ENCODE assay signal across 13 cellular contexts in genomic region chr2:53087282-53087882, GRCh38.
DNase-seq lines count a peak whose midpoint lies in the region; ATAC-seq, FAIRE-seq and TF ChIP-seq lines count a peak whose summit lies in the region.
"Had no signal": no experiment of that assay in that cellular context is flagged by ENCODE, and none has a peak within 500 bp of the region (broad histone marks: within the 10 kb centered on the region; RNA-seq: fewer than 3 reads in every experiment).

No MANE protein-coding gene starts in this region.

- no peaks in the 10 kb centered on the region for H3F3A ChIP-seq in neural progenitor cell (ENCODE audit: low read depth)

- no peaks in the 10 kb centered on the region for H3K36me3 Mint-ChIP-seq in neural progenitor cell
- H3K36me3 Mint-ChIP-seq: activated CD4-positive, alpha-beta memory T cell treated with anti-CD3 and anti-CD28 coated beads for 36 hours had no signal

- H3K36me3 ChIP-seq in ACC112 (ENCODE audit: insufficient read depth, low read length) = no peaks in the 10 kb centered on the region
- no peaks in the 10 kb centered on the region for H3K36me3 ChIP-seq in IMR-90 (ENCODE audit: control insufficient read depth, insufficient read depth, low read length)
- no peaks in the 10 kb centered on the region for H3K36me3 ChIP-seq in bronchial epithelial cell (ENCODE audit: control insufficient read depth, insufficient read depth, low read length)
- no peaks in the 10 kb centered on the region for H3K36me3 ChIP-seq in neural progenitor cell
- H3K36me3 ChIP-seq: cardiac muscle cell had no signal

- H3K4me3 Mint-ChIP-seq in neural progenitor cell = no peak overlapping the region
- H3K4me3 Mint-ChIP-seq: activated CD4-positive, alpha-beta memory T cell treated with anti-CD3 and anti-CD28 coated beads for 36 hours; endodermal cell; neural crest cell had no signal

- H2BK20ac ChIP-seq in IMR-90 (ENCODE audit: low read depth, low read length) = peak overlapping the region; percentile 51; the same call in 1 of the 2 replicates

- peak overlapping the region; percentile 54 for H2BK5ac ChIP-seq in IMR-90 (ENCODE audit: low read depth, low read length, poor library complexity, severe bottlenecking)

- dilution Hi-C loops in IMR-90 (cut with HindIII; ENCODE audit: low sequenced_read_pairs, unreplicated experiment) = no loop called here

- H3K14ac ChIP-seq in IMR-90 (replicated peaks; ENCODE audit: low read depth, low read length) = no peak overlapping the region

- H3K27ac ChIP-seq in ACC112 (ENCODE audit: low read depth, low read length) (peak overlapping the region; percentile 79), IMR-90 (ENCODE audit: insufficient read depth, low read length) (no peak overlapping the region), neural progenitor cell (no peak overlapping the region)
- H3K27ac ChIP-seq: cardiac muscle cell had no signal

- CTCF ChIA-PET in IMR-90 (lab: Yijun Ruan, JAX) = no interaction called here

- no peak overlapping the region for H3K56ac ChIP-seq in IMR-90 (ENCODE audit: extremely low read depth, insufficient read depth, low read length)

- FAIRE-seq in bronchial epithelial cell (lab: Jason Lieb, UNC) (no peak), islet of Langerhans (lab: Jason Lieb, UNC) (peak; percentile 88)

- H3K79me1 ChIP-seq in IMR-90 (ENCODE audit: low read depth in 1 of 2, low read length in 2 of 2) = no peaks in the 10 kb centered on the region

- no peaks in the 10 kb centered on the region for H4K20me1 ChIP-seq in IMR-90 (ENCODE audit: insufficient read depth, low read length)
- no peaks in the 10 kb centered on the region for H4K20me1 ChIP-seq in neural progenitor cell (ENCODE audit: low read depth)

- H3K4ac ChIP-seq in IMR-90 (ENCODE audit: low read depth, low read length) = no peak overlapping the region; the same call in 1 of the 2 replicates

- no peak for TF ChIP-seq POLR2A in IMR-90 (IDR thresholded peaks at IDR 0.05; ENCODE audit: low read depth, low read length)

- BruUV-seq in IMR-90 (replicated peaks; lab: Mats Ljungman, UMichigan) = no TSS peak

- ATAC-seq in IMR-90 (ENCODE audit: low read depth) = peak; percentile 83
- no peak for ATAC-seq in GM19397 (IDR thresholded peaks at IDR 0.05; ENCODE audit: unreplicated experiment)

- H3K27ac Mint-ChIP-seq in neural progenitor cell = no peak overlapping the region
- H3K27ac Mint-ChIP-seq: activated CD4-positive, alpha-beta memory T cell treated with anti-CD3 and anti-CD28 coated beads for 36 hours had no signal

- no peak for TF ChIP-seq RAD21 in IMR-90 (IDR thresholded peaks at IDR 0.05; ENCODE audit: low read length)

- H3K4me3 ChIP-seq in ACC112 (ENCODE audit: low read depth, low read length) (peak overlapping the region; percentile 23; the same call in 1 of the 2 replicates), IMR-90 (ENCODE audit: insufficient read depth, low read depth, low read length) (no peak overlapping the region), bronchial epithelial cell (ENCODE audit: low read depth, low read length) (no peak overlapping the region), neural progenitor cell (no peak overlapping the region)
- H3K4me3 ChIP-seq: cardiac muscle cell had no signal

- H3K27me3 ChIP-seq in ACC112 (ENCODE audit: insufficient read depth, low read length) (no peaks in the 10 kb centered on the region), IMR-90 (ENCODE audit: control insufficient read depth, insufficient read depth, low read length) (no peaks in the 10 kb centered on the region), bronchial epithelial cell (ENCODE audit: control insufficient read depth, insufficient read depth, low read length) (no peaks in the 10 kb centered on the region), neural progenitor cell (no peaks in the 10 kb centered on the region)
- H3K27me3 ChIP-seq: cardiac muscle cell had no signal

- no peak overlapping the region for H3K23ac ChIP-seq in IMR-90 (ENCODE audit: low read depth, low read length)

- H3K9me1 ChIP-seq in IMR-90 (ENCODE audit: insufficient read depth, low read length) = no peaks in the 10 kb centered on the region

- WGBS in IMR-90 (ENCODE audit: extremely low coverage in 2 of 2, insufficient read length in 1 of 2), 2 experiments = no CpG with 5 or more reads among the region's 1 CpG

- peak overlapping the region in 1 of 2 experiments; percentile 60; a peak in 1 of 4 replicates for H4K8ac ChIP-seq in IMR-90 (ENCODE audit: low read depth in 2 of 2, low read length in 2 of 2)

- H2BK120ac ChIP-seq in IMR-90 (ENCODE audit: low read depth, low read length) = peak overlapping the region; percentile 65; the same call in 1 of the 2 replicates

- H3K9me3 ChIP-seq in IMR-90 (ENCODE audit: control insufficient read depth, insufficient read depth, low read length) = no peaks in the 10 kb centered on the region
- no peaks in the 10 kb centered on the region for H3K9me3 ChIP-seq in neural progenitor cell (ENCODE audit: low read depth)

- H3K9ac ChIP-seq in IMR-90 (ENCODE audit: low read depth, low read length) (no peak overlapping the region), neural progenitor cell (no peak overlapping the region)

- H3K79me2 ChIP-seq in ACC112 (ENCODE audit: control insufficient read depth, insufficient read depth, low read length, unreplicated experiment) (no peaks in the 10 kb centered on the region), neural progenitor cell (ENCODE audit: low read depth) (no peaks in the 10 kb centered on the region)

- H3K4me1 Mint-ChIP-seq in neural progenitor cell = no peaks in the 10 kb centered on the region
- H3K4me1 Mint-ChIP-seq: neural crest cell had no signal

- H2AFZ ChIP-seq in ACC112 (ENCODE audit: low read length, unreplicated experiment) (peak overlapping the region; percentile 78), IMR-90 (replicated peaks; ENCODE audit: low read length, poor library complexity) (no peak overlapping the region), neural progenitor cell (replicated peaks) (no peak overlapping the region)

- H2BK15ac ChIP-seq in IMR-90 (ENCODE audit: low read depth, low read length) = no peak overlapping the region

- no peaks in the 10 kb centered on the region for H3K27me3 Mint-ChIP-seq in neural progenitor cell (ENCODE audit: insufficient read depth, low read depth)
- H3K27me3 Mint-ChIP-seq: activated CD4-positive, alpha-beta memory T cell treated with anti-CD3 and anti-CD28 coated beads for 36 hours had no signal

- no peak overlapping the region for H4K91ac ChIP-seq in IMR-90 (ENCODE audit: insufficient read depth, low read depth, low read length)

- in situ Hi-C loops in IMR-90 (cut with MboI; ENCODE audit: low sequenced_read_pairs) = no loop called here

- no peak overlapping the region; the same call in 1 of the 2 replicates for H3K4me2 ChIP-seq in IMR-90 (ENCODE audit: low read depth, low read length)
- no peak overlapping the region for H3K4me2 ChIP-seq in neural progenitor cell

- intact Hi-C loops in IMR-90 (cut with micrococcal nuclease) = no loop called here

- no peak overlapping the region for H2AK9ac ChIP-seq in IMR-90 (replicated peaks; ENCODE audit: low read depth, low read length, poor library complexity)

- H2AK5ac ChIP-seq in IMR-90 (ENCODE audit: low read depth, low read length) = no peak overlapping the region

- no peak overlapping the region for H4K5ac ChIP-seq in IMR-90 (ENCODE audit: low read depth, low read length)

- POLR2A ChIA-PET in IMR-90 (lab: Charles Lee; ENCODE audit: unreplicated experiment) = no interaction called here

- peaks cover 15% of the 10 kb centered on the region for H3K4me1 ChIP-seq in ACC112 (ENCODE audit: control insufficient read depth, insufficient read depth, low read length, unreplicated experiment)
- H3K4me1 ChIP-seq in IMR-90 (ENCODE audit: control insufficient read depth, insufficient read depth, low read length) = peaks cover 3% of the 10 kb centered on the region; the same call in 1 of the 2 replicates
- H3K4me1 ChIP-seq in neural progenitor cell = no peaks in the 10 kb centered on the region

- H3K18ac ChIP-seq in IMR-90 (ENCODE audit: low read depth, low read length) = peak overlapping the region; percentile 84; the same call in 1 of the 2 replicates

- DNase-seq in IMR-90 (peak; percentile 80), bronchial epithelial cell (ENCODE audit: low read depth) (peak; percentile 88), AML-193 (lab: John Stamatoyannopoulos, UW) (no peak), NCI-H146 treated with DMSO at 0.1 percent for 48 hours (lab: John Stamatoyannopoulos, UW; ENCODE audit: unreplicated experiment) (no peak), neural progenitor cell (ENCODE audit: low spot score) (no peak)
- DNase-seq: activated CD4-positive, alpha-beta memory T cell treated with anti-CD3 and anti-CD28 coated beads for 36 hours; endodermal cell; hippocampal formation had no signal

- no peak for TF ChIP-seq CTCF in IMR-90 (conservative IDR thresholded peaks at IDR 0.05; ENCODE audit: low read depth, low read length)
- TF ChIP-seq CTCF in bronchial epithelial cell (IDR thresholded peaks at IDR 0.05; ENCODE audit: insufficient read depth, low read length, severe bottlenecking) = no peak
- TF ChIP-seq CTCF in neural progenitor cell (IDR thresholded peaks at IDR 0.05) = no peak

- H3K9me3 Mint-ChIP-seq in neural progenitor cell = no peaks in the 10 kb centered on the region

TF ChIP-seq in IMR-90, 13 proteins besides CTCF, POLR2A, EP300 and RAD21 (continues in another document):
- TF ChIP-seq, protein P1, sequence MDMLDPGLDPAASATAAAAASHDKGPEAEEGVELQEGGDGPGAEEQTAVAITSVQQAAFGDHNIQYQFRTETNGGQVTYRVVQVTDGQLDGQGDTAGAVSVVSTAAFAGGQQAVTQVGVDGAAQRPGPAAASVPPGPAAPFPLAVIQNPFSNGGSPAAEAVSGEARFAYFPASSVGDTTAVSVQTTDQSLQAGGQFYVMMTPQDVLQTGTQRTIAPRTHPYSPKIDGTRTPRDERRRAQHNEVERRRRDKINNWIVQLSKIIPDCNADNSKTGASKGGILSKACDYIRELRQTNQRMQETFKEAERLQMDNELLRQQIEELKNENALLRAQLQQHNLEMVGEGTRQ (IDR thresholded peaks at IDR 0.05; ENCODE audit: low read depth, low read length) = no peak
- peak; percentile 22; the same call in 1 of the 2 replicates for TF ChIP-seq FOS (IDR thresholded peaks at IDR 0.05; ENCODE audit: low read depth, low read length)
- TF ChIP-seq CEBPB (IDR thresholded peaks at IDR 0.05; ENCODE audit: low read depth, low read length) = peak; percentile 29; the same call in 1 of the 2 replicates
- peak; percentile 99 for TF ChIP-seq MAFK (IDR thresholded peaks at IDR 0.05; ENCODE audit: low read depth, low read length)
- no peak for TF ChIP-seq CHD1 (IDR thresholded peaks at IDR 0.05; ENCODE audit: low read depth, low read length)
- TF ChIP-seq MAZ (IDR thresholded peaks at IDR 0.05; ENCODE audit: borderline replicate concordance, low read depth, low read length) = no peak
- no peak for TF ChIP-seq RCOR1 (IDR thresholded peaks at IDR 0.05; ENCODE audit: insufficient replicate concordance, low read length)
- TF ChIP-seq BHLHE40 (IDR thresholded peaks at IDR 0.05; ENCODE audit: low read depth, low read length) = no peak
- TF ChIP-seq RFX5 (IDR thresholded peaks at IDR 0.05; ENCODE audit: low read depth, low read length) = no peak

Comparison
In these comparisons a context has a peak if more than half of its experiments do, and no peak if none do; other contexts are left out.
1. DNase-seq: peak in IMR-90 (single experiment) and bronchial epithelial cell (single experiment); none in AML-193 (0 of 2), NCI-H146 treated with DMSO at 0.1 percent for 48 hours (single experiment) and neural progenitor cell (single experiment).